ENCODE assay signal across 13 cellular contexts in the genomic region with DNA sequence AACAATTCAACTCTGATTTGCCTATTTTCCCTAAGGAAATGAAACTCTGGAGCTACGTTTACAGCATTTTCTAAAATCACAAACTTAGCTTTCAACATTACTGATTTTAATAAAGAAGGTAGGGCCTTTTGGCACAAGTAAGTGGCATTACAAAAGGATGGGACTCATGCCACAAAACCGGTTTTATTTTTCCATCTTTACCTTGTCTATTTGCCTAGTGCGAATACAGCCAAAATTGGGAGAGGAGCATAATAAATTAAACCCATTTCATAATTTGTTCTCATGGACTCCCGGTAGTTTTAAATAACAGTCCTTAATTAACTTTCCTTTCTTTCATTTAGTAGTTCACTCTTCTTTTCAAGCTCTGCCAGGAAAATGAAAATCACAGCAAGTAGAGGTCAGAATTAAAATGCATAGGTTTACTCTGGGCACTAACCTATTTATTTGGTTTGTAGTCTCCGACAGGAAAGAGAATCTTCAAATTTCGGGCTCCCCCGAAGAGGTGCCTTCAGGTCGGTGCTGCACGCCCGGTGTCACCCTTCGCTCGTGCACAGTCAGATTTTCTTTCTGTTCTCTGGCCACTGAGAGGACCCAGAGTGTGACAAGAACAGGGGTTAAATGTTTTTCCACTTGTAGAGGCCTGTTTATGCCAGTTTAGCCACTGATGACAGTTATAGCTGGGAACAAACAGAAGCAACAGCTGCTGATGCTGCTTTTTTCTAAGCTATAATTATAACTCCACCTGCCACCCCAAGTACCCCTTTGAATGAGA. TPM values are rescaled to one million over a fixed set of nuclear protein-coding genes. Genes with fewer than 3 reads are reported as not detected.
DNase-seq lines count a peak whose midpoint lies in the region; ATAC-seq and TF ChIP-seq lines count a peak whose summit lies in the region.
"Had no signal": no experiment of that assay in that cellular context is flagged by ENCODE, and none has a peak within 500 bp of the region (broad histone marks: within the 10 kb centered on the region; RNA-seq: fewer than 3 reads in every experiment).

A gene (minus strand): TSS at position 535 of the 772 bp plus-strand sequence. CDS start 1,505 bp downstream, outside the sequence.

- no peaks in the 10 kb centered on the region for H3K36me3 ChIP-seq in MM.1S (replicated peaks; ENCODE audit: insufficient read depth, low read length)
- H3K36me3 ChIP-seq: brain microvascular endothelial cell, vagina had no signal

- peaks cover 21% of the 10 kb centered on the region for H3F3A ChIP-seq in MM.1S (ENCODE audit: insufficient read depth, low read length)

- peaks cover 3% of the 10 kb centered on the region for H3K27me3 Mint-ChIP-seq in activated B cell treated with CpG ODN at 0.5 μM for 24 hours
- H3K27me3 Mint-ChIP-seq in activated CD4-positive, alpha-beta T cell treated with anti-CD3 and anti-CD28 coated beads, Interleukin-2, amount 10 ng/mL, durations not matched to agents 24 days and 14 days = peaks cover 17% of the 10 kb centered on the region

- intact Hi-C loops in activated B cell treated with CpG ODN at 0.5 μM for 24 hours (cut with micrococcal nuclease) = no loop called here
- intact Hi-C loops in activated CD4-positive, alpha-beta T cell treated with anti-CD3 and anti-CD28 coated beads, Interleukin-2, amount 10 ng/mL, durations not matched to agents 24 days and 14 days (cut with micrococcal nuclease) = no loop called here

- H3K9me2 ChIP-seq in MM.1S (replicated peaks; ENCODE audit: insufficient read depth, low read length) = no peaks in the 10 kb centered on the region

- TF ChIP-seq CTCF in 22Rv1 (IDR thresholded peaks at IDR 0.05) (no peak), MM.1S (IDR thresholded peaks at IDR 0.05; ENCODE audit: low read length) (no peak), activated B cell treated with CpG ODN at 0.5 μM for 24 hours (IDR thresholded peaks at IDR 0.05) (no peak)

- H3K27me3 ChIP-seq in MM.1S (replicated peaks; ENCODE audit: insufficient read depth, low read length) = no peaks in the 10 kb centered on the region
- H3K27me3 ChIP-seq: brain microvascular endothelial cell, vagina had no signal

- H3K4me3 Mint-ChIP-seq in activated B cell treated with CpG ODN at 0.5 μM for 24 hours = peak within 1 kb of the TSS; percentile 0
- H3K4me3 Mint-ChIP-seq in activated CD4-positive, alpha-beta T cell treated with anti-CD3 and anti-CD28 coated beads, Interleukin-2, amount 10 ng/mL, durations not matched to agents 24 days and 14 days = no peak within 1 kb of the TSS

- ATAC-seq in activated B cell treated with CpG ODN at 0.5 μM for 24 hours (ENCODE audit: low read depth) (no peak), HG02870 (IDR thresholded peaks at IDR 0.05; ENCODE audit: unreplicated experiment) (no peak), HG03196 (IDR thresholded peaks at IDR 0.05; ENCODE audit: unreplicated experiment) (no peak), esophagus mucosa (no peak)

- no peaks in the 10 kb centered on the region for H4K20me1 ChIP-seq in MM.1S (ENCODE audit: insufficient read depth, low read length)

- peak within 1 kb of the TSS; percentile 48 for H3K27ac ChIP-seq in 22Rv1
- peak within 1 kb of the TSS; percentile 92 for H3K27ac ChIP-seq in MM.1S (ENCODE audit: low read length)
- H3K27ac ChIP-seq: brain microvascular endothelial cell, vagina had no signal

- POLR2A ChIA-PET in activated B cell treated with CpG ODN at 0.5 μM for 24 hours (lab: Charles Lee) = no interaction called here

- DNase-seq in MM.1S (peak; percentile 93), NCI-H2171 (lab: John Stamatoyannopoulos, UW) (peak; percentile 81), activated B cell treated with CpG ODN at 0.5 μM for 24 hours (no peak)
- DNase-seq in activated CD4-positive, alpha-beta T cell treated with anti-CD3 and anti-CD28 coated beads, Interleukin-2, amount 10 ng/mL, durations not matched to agents 24 days and 14 days = no peak
- DNase-seq: activated CD4-positive, alpha-beta T cell treated with anti-CD3 and anti-CD28 coated beads for 48 hours; brain microvascular endothelial cell; effector memory CD4-positive, alpha-beta T cell; T-helper 1 cell had no signal

- H3K9me3 Mint-ChIP-seq in activated B cell treated with CpG ODN at 0.5 μM for 24 hours = no peaks in the 10 kb centered on the region
- no peaks in the 10 kb centered on the region for H3K9me3 Mint-ChIP-seq in activated CD4-positive, alpha-beta T cell treated with anti-CD3 and anti-CD28 coated beads, Interleukin-2, amount 10 ng/mL, durations not matched to agents 24 days and 14 days

- CTCF ChIA-PET in activated B cell treated with CpG ODN at 0.5 μM for 24 hours (lab: Charles Lee) = no interaction called here

- H3K4me1 ChIP-seq in MM.1S (ENCODE audit: low read length) = peaks cover 12% of the 10 kb centered on the region
- H3K4me1 ChIP-seq: vagina had no signal

- H3K27ac Mint-ChIP-seq in activated B cell treated with CpG ODN at 0.5 μM for 24 hours = no peak within 1 kb of the TSS
- no peak within 1 kb of the TSS for H3K27ac Mint-ChIP-seq in activated CD4-positive, alpha-beta T cell treated with anti-CD3 and anti-CD28 coated beads, Interleukin-2, amount 10 ng/mL, durations not matched to agents 24 days and 14 days

- no peaks in the 10 kb centered on the region for H3K36me3 Mint-ChIP-seq in activated B cell treated with CpG ODN at 0.5 μM for 24 hours (ENCODE audit: low read depth)
- no peaks in the 10 kb centered on the region for H3K36me3 Mint-ChIP-seq in activated CD4-positive, alpha-beta T cell treated with anti-CD3 and anti-CD28 coated beads, Interleukin-2, amount 10 ng/mL, durations not matched to agents 24 days and 14 days (ENCODE audit: low read depth)

- peak within 1 kb of the TSS; percentile 66 for H2AFZ ChIP-seq in MM.1S (ENCODE audit: low read length)

- H3K4me3 ChIP-seq in MM.1S (ENCODE audit: low read length) = peak within 1 kb of the TSS; percentile 76
- H3K4me3 ChIP-seq: vagina had no signal

- H3K79me2 ChIP-seq in MM.1S (ENCODE audit: low read length) = peaks cover 45% of the 10 kb centered on the region

- H3K9me3 ChIP-seq in MM.1S (replicated peaks; ENCODE audit: insufficient read depth, low read length) = no peaks in the 10 kb centered on the region
- H3K9me3 ChIP-seq: vagina had no signal

- peak within 1 kb of the TSS; percentile 83 for H3K9ac ChIP-seq in MM.1S (ENCODE audit: low read length)

- peak within 1 kb of the TSS; percentile 51 for H3K4me2 ChIP-seq in MM.1S (ENCODE audit: low read depth, low read length)

- H3K4me1 Mint-ChIP-seq in activated B cell treated with CpG ODN at 0.5 μM for 24 hours = no peaks in the 10 kb centered on the region
- H3K4me1 Mint-ChIP-seq in activated CD4-positive, alpha-beta T cell treated with anti-CD3 and anti-CD28 coated beads, Interleukin-2, amount 10 ng/mL, durations not matched to agents 24 days and 14 days = no peaks in the 10 kb centered on the region

RNA-seq across cellular contexts. Expression of the gene that starts here (rescaled TPM):
- total RNA-seq in activated B cell treated with CpG ODN at 0.5 μM for 24 hours (not detected in 2 replicates), esophagus mucosa (not detected)
- total RNA-seq in activated CD4-positive, alpha-beta T cell treated with anti-CD3 and anti-CD28 coated beads, Interleukin-2, amount 10 ng/mL, durations not matched to agents 24 days and 14 days = not detected in 2 replicates
- total RNA-seq: vagina had no signal

Comparison
In these comparisons a context has a peak if more than half of its experiments do, and no peak if none do; other contexts are left out.
1. DNase-seq: peak in MM.1S (single experiment) and NCI-H2171 (single experiment); none in activated B cell treated with CpG ODN at 0.5 μM for 24 hours (single experiment) and activated CD4-positive, alpha-beta T cell treated with anti-CD3 and anti-CD28 coated beads, Interleukin-2, amount 10 ng/mL, durations not matched to agents 24 days and 14 days (single experiment).